ENCODE assay signal across 17 cellular contexts in the genomic region with DNA sequence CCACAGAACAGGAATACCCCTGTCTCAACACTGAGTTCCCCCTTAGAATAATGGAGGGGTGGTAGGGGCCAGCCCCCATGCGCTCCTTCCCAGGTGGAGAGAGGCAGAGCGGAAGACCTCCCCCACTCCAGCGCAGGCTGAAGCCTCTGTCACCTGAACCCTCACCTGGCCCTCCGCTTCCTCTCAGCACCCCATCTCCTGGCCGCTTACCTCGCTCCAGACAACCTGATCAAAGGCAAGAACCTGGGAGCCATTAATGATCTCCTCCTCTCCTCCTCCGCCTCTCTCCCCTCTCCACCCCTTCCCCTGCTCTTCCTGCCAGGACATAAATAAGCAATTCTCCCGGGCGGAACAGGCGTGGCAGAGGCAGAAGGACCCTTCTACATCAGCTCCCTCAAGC.
DNase-seq lines count a peak whose midpoint lies in the region; ATAC-seq and TF ChIP-seq lines count a peak whose summit lies in the region.
"Had no signal": no experiment of that assay in that cellular context is flagged by ENCODE, and none has a peak within 500 bp of the region (broad histone marks: within the 10 kb centered on the region; RNA-seq: fewer than 3 reads in every experiment).

No MANE protein-coding gene starts in this region.

- H3K9me3 ChIP-seq in spleen: no peaks in the 10 kb centered on the region
- H3K9me3 ChIP-seq: A549, BE2C had no signal

- WGBS in spleen, 5 donors: 29 to 46% (median 35%) methylated on average over 10 of the region's 10 CpGs

- no peak for ATAC-seq in HG03521 (IDR thresholded peaks at IDR 0.05; ENCODE audit: unreplicated experiment)
- no peak for ATAC-seq in esophagus mucosa
- ATAC-seq: A549, HCT116 had no signal

- no peaks in the 10 kb centered on the region for H3K9me3 Mint-ChIP-seq in chondrocyte (ENCODE audit: low read depth)
- H3K9me3 Mint-ChIP-seq: CD4-positive, alpha-beta memory T cell had no signal

- peak; percentile 17 for DNase-seq in NCI-H69 (lab: John Stamatoyannopoulos, UW)
- peak; percentile 59 for DNase-seq in chondrocyte (ENCODE audit: low spot score)
- DNase-seq in left kidney (ENCODE audit: low read depth, low spot score): peak; percentile 91
- DNase-seq in spleen: peak; percentile 18
- no peak for DNase-seq in NCI-H187 (lab: John Stamatoyannopoulos, UW)
- DNase-seq: BE2C; CD4-positive, alpha-beta memory T cell; COR-L47; DMS153; DND-41; GDM1; IMR-90 had no signal

- H3K36me3 Mint-ChIP-seq in chondrocyte (ENCODE audit: low read depth): no peaks in the 10 kb centered on the region
- H3K36me3 Mint-ChIP-seq: CD4-positive, alpha-beta memory T cell had no signal

- H3K4me1 Mint-ChIP-seq in chondrocyte (ENCODE audit: low read depth): no peaks in the 10 kb centered on the region

- H3K4me1 ChIP-seq in spleen: no peaks in the 10 kb centered on the region
- H3K4me1 ChIP-seq: A549, BE2C had no signal

- no peak overlapping the region for H3K27ac ChIP-seq in spleen
- H3K27ac ChIP-seq: A549, C4-2B had no signal

- H3K4me3 ChIP-seq in spleen: no peak overlapping the region
- H3K4me3 ChIP-seq: A549 had no signal

- TF ChIP-seq CTCF in chondrocyte (IDR thresholded peaks at IDR 0.05) (no peak), spleen (IDR thresholded peaks at IDR 0.05 in 8 of 11, conservative IDR thresholded peaks at IDR 0.05 in 3 of 11) (no peak)

- no peaks in the 10 kb centered on the region for H3K36me3 ChIP-seq in spleen
- H3K36me3 ChIP-seq: BE2C had no signal

- intact Hi-C loops in spleen (cut with DNase I; ENCODE audit: low total_unique reads): no loop called here

- no peak overlapping the region for H3K4me3 Mint-ChIP-seq in chondrocyte (ENCODE audit: unreplicated experiment)
- H3K4me3 Mint-ChIP-seq: CD4-positive, alpha-beta memory T cell had no signal

- peaks cover 3 to 62% (median 21%) of the 10 kb centered on the region in 7 donors for H3K27me3 ChIP-seq in spleen (replicated peaks in 1 of 7)
- H3K27me3 ChIP-seq: BE2C had no signal

- no peak overlapping the region for H3K27ac Mint-ChIP-seq in chondrocyte (ENCODE audit: unreplicated experiment)
- H3K27ac Mint-ChIP-seq: CD4-positive, alpha-beta memory T cell had no signal

- no peak for TF ChIP-seq POLR2A in spleen (IDR thresholded peaks at IDR 0.05)

- H3K27me3 Mint-ChIP-seq in chondrocyte (ENCODE audit: low read depth): peaks cover 39% of the 10 kb centered on the region

Comparison
In these comparisons a context has a peak if more than half of its experiments do, and no peak if none do; other contexts are left out.
1. DNase-seq: peak in NCI-H69 (single experiment), chondrocyte (single experiment), left kidney (single experiment) and spleen (single experiment); none in NCI-H187 (0 of 2).